6 cellular contexts compared by ENCODE assay signal in the genomic region with DNA sequence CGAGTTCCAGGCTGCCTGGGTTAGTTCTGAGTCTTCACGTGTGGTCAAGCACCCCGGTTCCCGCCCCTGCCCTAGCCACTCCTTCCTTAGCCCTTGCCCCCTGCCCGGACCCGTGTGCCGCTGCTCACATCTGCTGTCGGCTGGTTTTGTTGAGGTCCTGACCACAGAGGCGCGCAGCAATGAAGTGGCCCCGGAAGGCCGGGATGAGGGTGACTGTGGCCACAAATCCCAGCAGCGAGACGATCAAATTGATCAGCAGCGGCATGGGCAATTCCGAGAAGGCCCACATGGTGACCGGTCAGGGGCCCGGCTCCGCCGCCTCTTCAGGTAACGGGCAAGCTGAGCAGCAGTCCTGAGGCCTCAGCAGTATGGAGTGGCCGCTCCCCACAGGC. TPM values are rescaled to one million over a fixed set of nuclear protein-coding genes. Genes with fewer than 3 reads are reported as not detected.
DNase-seq lines count a peak whose midpoint lies in the region; TF ChIP-seq lines count a peak whose summit lies in the region.

No MANE protein-coding gene starts in this region.

- H3K9ac ChIP-seq in Karpas-422 (ENCODE audit: low read length): peak overlapping the region; percentile 91

- H2AFZ ChIP-seq in Karpas-422 (ENCODE audit: low read length): peak overlapping the region; percentile 89; the same call in 1 of the 2 replicates

- H4K20me1 ChIP-seq in Karpas-422 (ENCODE audit: insufficient read depth, low read depth, low read length): no peaks in the 10 kb centered on the region

- H3K9me3 ChIP-seq in Karpas-422 (ENCODE audit: low read length): no peaks in the 10 kb centered on the region

- peaks cover 49% of the 10 kb centered on the region for H3K4me1 ChIP-seq in Karpas-422 (ENCODE audit: low read length)

- H3K4me3 ChIP-seq in Karpas-422 (ENCODE audit: low read length) (peak overlapping the region; percentile 92), skin epidermis (peak overlapping the region; percentile 51 to 86 (median 70))

- peaks cover 29% of the 10 kb centered on the region for H3K4me1 Mint-ChIP-seq in endothelial cell (ENCODE audit: unreplicated experiment)

- H3K27ac Mint-ChIP-seq in endothelial cell (ENCODE audit: unreplicated experiment): peak overlapping the region; percentile 97

- peaks cover 31% of the 10 kb centered on the region for H3K36me3 Mint-ChIP-seq in endothelial cell (ENCODE audit: low read depth, unreplicated experiment)

- H3K79me2 ChIP-seq in Karpas-422 (ENCODE audit: low read length): peaks cover 19% of the 10 kb centered on the region

- H3K27me3 ChIP-seq in Karpas-422 (ENCODE audit: low read length): no peaks in the 10 kb centered on the region

- H3K4me2 ChIP-seq in Karpas-422 (ENCODE audit: low read depth, low read length, poor library complexity, severe bottlenecking): peak overlapping the region; percentile 99

- H3K27ac ChIP-seq in Karpas-422 (ENCODE audit: low read length): peak overlapping the region; percentile 81
- H3K27ac ChIP-seq in skin epidermis: peak overlapping the region; percentile 52 to 97 (median 91)

- DNase-seq in NCI-H526 treated with DMSO at 0.1 percent for 48 hours (lab: John Stamatoyannopoulos, UW) (peak; percentile 57), NCI-H526 (lab: John Stamatoyannopoulos, UW) (no peak), Karpas-422 (peak; percentile 61), endothelial cell (ENCODE audit: low spot score) (no peak), cerebellum (ENCODE audit: low spot score) (no peak)

- H3K27me3 Mint-ChIP-seq in endothelial cell (ENCODE audit: unreplicated experiment): peaks cover 9% of the 10 kb centered on the region

- no peak for TF ChIP-seq CTCF in endothelial cell (IDR thresholded peaks at IDR 0.05; ENCODE audit: unreplicated experiment)

- H3K36me3 ChIP-seq in Karpas-422 (ENCODE audit: insufficient read depth, low read length): peaks cover 7% of the 10 kb centered on the region

- no peaks in the 10 kb centered on the region for H3K9me3 Mint-ChIP-seq in endothelial cell (ENCODE audit: unreplicated experiment)

- H3K4me3 Mint-ChIP-seq in endothelial cell (ENCODE audit: unreplicated experiment): peak overlapping the region; percentile 93

- H3K9me2 ChIP-seq in Karpas-422 (replicated peaks; ENCODE audit: insufficient read depth, low read length): no peaks in the 10 kb centered on the region

RNA-seq across cellular contexts. Expression of a gene that starts 0.3 kb away (rescaled TPM):
- total RNA-seq in Karpas-422 (2014; rRNA removed; shearing (Covaris generic); ENCODE audit: low replicate concordance): 10.0 and 27.3 TPM in 2 replicates
- total RNA-seq in endothelial cell (ENCODE audit: unreplicated experiment) (53.2 TPM), cerebellum (12.0 TPM)

RNA-seq across cellular contexts. Expression of a gene that starts 5.8 kb away (rescaled TPM):
- total RNA-seq in Karpas-422 (2014; rRNA removed; shearing (Covaris generic); ENCODE audit: low replicate concordance): 10.1 and 11.9 TPM in 2 replicates
- total RNA-seq in endothelial cell (ENCODE audit: unreplicated experiment): 11.7 TPM
- total RNA-seq in cerebellum: 6.2 TPM

RNA-seq across cellular contexts. Expression of a gene that starts 16.7 kb away (rescaled TPM):
- total RNA-seq in Karpas-422 (2014; rRNA removed; shearing (Covaris generic); ENCODE audit: low replicate concordance): 7.5 and 12.7 TPM in 2 replicates
- total RNA-seq in endothelial cell (ENCODE audit: unreplicated experiment) (13.6 TPM), cerebellum (4.9 TPM)

RNA-seq across cellular contexts. Expression of a gene that starts 20.0 kb away (rescaled TPM):
- 16.3 and 22.4 TPM in 2 replicates for total RNA-seq in Karpas-422 (2014; rRNA removed; shearing (Covaris generic); ENCODE audit: low replicate concordance)
- 33.6 TPM for total RNA-seq in endothelial cell (ENCODE audit: unreplicated experiment)
- total RNA-seq in cerebellum: 31.0 TPM

RNA-seq across cellular contexts. Expression of a gene that starts 33.7 kb away (rescaled TPM):
- 19.2 and 25.5 TPM in 2 replicates for total RNA-seq in Karpas-422 (2014; rRNA removed; shearing (Covaris generic); ENCODE audit: low replicate concordance)
- total RNA-seq in endothelial cell (ENCODE audit: unreplicated experiment): 32.7 TPM
- total RNA-seq in cerebellum: 20.6 TPM

Comparison
In these comparisons a context has a peak if more than half of its experiments do, and no peak if none do; other contexts are left out.
1. DNase-seq: peak in NCI-H526 treated with DMSO at 0.1 percent for 48 hours (single experiment) and Karpas-422 (single experiment); none in NCI-H526 (0 of 2), endothelial cell (single experiment) and cerebellum (single experiment).